20 cellular contexts compared by ENCODE assay signal in the genomic region with DNA sequence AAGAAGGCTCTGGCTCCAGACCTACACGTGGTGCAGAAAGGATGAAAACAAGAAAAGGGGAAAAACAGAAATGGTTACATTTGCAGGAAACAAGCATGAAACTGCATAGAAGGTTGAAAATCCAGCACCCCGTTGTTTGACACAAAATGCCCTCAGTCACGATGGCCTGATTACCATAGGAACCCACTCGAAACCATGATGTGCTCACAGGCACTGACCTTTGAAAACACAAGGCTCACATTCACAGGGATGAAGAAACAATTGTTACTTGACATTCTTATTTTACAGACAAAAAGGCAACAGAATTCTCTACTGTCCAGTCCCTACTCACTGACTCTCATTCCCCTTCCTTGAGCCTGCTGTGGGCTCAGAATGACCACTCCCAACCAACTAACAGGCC.
DNase-seq lines count a peak whose midpoint lies in the region; ATAC-seq and TF ChIP-seq lines count a peak whose summit lies in the region.
"Had no signal": no experiment of that assay in that cellular context is flagged by ENCODE, and none has a peak within 500 bp of the region (broad histone marks: within the 10 kb centered on the region; RNA-seq: fewer than 3 reads in every experiment).

No MANE protein-coding gene starts in this region.

- no peaks in the 10 kb centered on the region for H3K36me3 ChIP-seq in uterus
- H3K36me3 ChIP-seq: brain microvascular endothelial cell, HAP-1, thyroid gland had no signal

- intact Hi-C loops in head of caudate nucleus (cut with DNase I) (loop anchor here (10.0 kb wide), 1 partner anchor 47 kb away; no protein-coding TSS in a partner anchor), uterus (cut with DNase I; ENCODE audit: low total_unique reads) (no loop called here)

- ATAC-seq in GM21423 (IDR thresholded peaks at IDR 0.05; ENCODE audit: unreplicated experiment): no peak
- ATAC-seq: activated CD4-positive, alpha-beta T cell treated with anti-CD3 and anti-CD28 coated beads for 36 hours; activated naive CD4-positive, alpha-beta T cell treated with anti-CD3 and anti-CD28 coated beads, Interleukin-2, amount 50 U/mL, for 72 hours; CD8-positive, alpha-beta T cell; GM12878; right lobe of liver had no signal

- peak overlapping the region; percentile 77 for H3K27ac ChIP-seq in caudate nucleus (ENCODE audit: low read depth, low read length)
- H3K27ac ChIP-seq in uterus: peak overlapping the region; percentile 83 to 93
- H3K27ac ChIP-seq: brain microvascular endothelial cell, right lobe of liver, thyroid gland had no signal

- H3K4me1 ChIP-seq in uterus: peaks cover 6 to 15% of the 10 kb centered on the region in 2 donors
- H3K4me1 ChIP-seq: HAP-1, right lobe of liver, thyroid gland had no signal

- H3K4me3 ChIP-seq in uterus: no peak overlapping the region
- H3K4me3 ChIP-seq: GM12878, HAP-1, right lobe of liver, thyroid gland had no signal

- H3K27me3 ChIP-seq in uterus: no peaks in the 10 kb centered on the region
- H3K27me3 ChIP-seq: brain microvascular endothelial cell, right lobe of liver, thyroid gland had no signal

- no peaks in the 10 kb centered on the region for H3K9me3 ChIP-seq in uterus
- H3K9me3 ChIP-seq: HAP-1, right lobe of liver, thyroid gland had no signal

- no peak for TF ChIP-seq CTCF in uterus (IDR thresholded peaks at IDR 0.05)

- no peak for TF ChIP-seq POLR2A in uterus (IDR thresholded peaks at IDR 0.05)

- DNase-seq in caudate nucleus (lab: John Stamatoyannopoulos, UW): peak in 28 of 61 donors; percentile 13 to 72 (median 42)
- DNase-seq in head of caudate nucleus: peak in 32 of 42 donors; percentile 31 to 84 (median 61)
- DNase-seq in putamen (ENCODE audit: low spot score): peak; percentile 82
- DNase-seq in uterus: no peak
- DNase-seq in SK-N-DZ (ENCODE audit: low spot score): no peak
- DNase-seq in activated effector memory CD4-positive, alpha-beta T cell treated with Interleukin-2 at 50 U/mL for 16 hours: no peak
- DNase-seq: activated CD4-positive, alpha-beta T cell treated with anti-CD3 and anti-CD28 coated beads for 36 hours; brain microvascular endothelial cell; CD8-positive, alpha-beta T cell; DMS53; foreskin fibroblast; KBM-7; NCI-H187; NCI-H774; right lobe of liver; thyroid gland had no signal

Comparison
In these comparisons a context has a peak if more than half of its experiments do, and no peak if none do; other contexts are left out.
1. DNase-seq: peak in head of caudate nucleus (32 of 42) and putamen (single experiment); none in uterus (0 of 2), SK-N-DZ (single experiment) and activated effector memory CD4-positive, alpha-beta T cell treated with Interleukin-2 at 50 U/mL for 16 hours (single experiment).